16 cellular contexts compared by ENCODE assay signal in the genomic region with DNA sequence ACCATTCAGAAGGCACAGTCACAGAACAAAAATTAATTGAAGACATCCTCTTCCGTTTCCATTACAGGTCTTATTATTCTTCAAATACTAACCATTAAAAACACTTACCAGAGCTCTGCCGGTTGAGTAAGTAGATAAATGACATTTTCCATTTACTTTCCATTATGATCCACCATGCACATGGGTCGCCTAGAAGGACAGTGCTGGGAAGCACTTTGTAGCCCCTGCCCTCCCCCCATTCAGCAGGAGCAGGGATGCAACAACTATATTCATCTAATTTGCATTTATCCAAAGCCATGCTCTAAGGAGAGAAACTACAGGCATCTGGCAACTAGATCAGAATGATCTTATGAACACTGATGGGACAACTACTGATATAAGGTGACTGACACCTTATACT.
"Had no signal": no experiment of that assay in that cellular context is flagged by ENCODE, and none has a peak within 500 bp of the region (broad histone marks: within the 10 kb centered on the region; RNA-seq: fewer than 3 reads in every experiment).

No MANE protein-coding gene starts in this region.

- H3K4me3 ChIP-seq: adrenal gland, cardiac muscle cell, gastroesophageal sphincter, mucosa of descending colon, tibial nerve had no signal

- H3K27me3 Mint-ChIP-seq: activated CD8-positive, alpha-beta memory T cell treated with anti-CD3 and anti-CD28 coated beads, Interleukin-2, amount 10 ng/mL, durations not matched to agents 7 days and 5 days had no signal

- H3K27ac Mint-ChIP-seq: activated CD8-positive, alpha-beta memory T cell treated with anti-CD3 and anti-CD28 coated beads, Interleukin-2, amount 10 ng/mL, durations not matched to agents 7 days and 5 days; natural killer cell had no signal

- H3K27me3 ChIP-seq: adrenal gland, cardiac muscle cell, gastroesophageal sphincter, neutrophil, tibial nerve had no signal

- ATAC-seq: activated CD4-positive, CD25-positive, alpha-beta regulatory T cell treated with anti-CD3 and anti-CD28 coated beads, Interleukin-2, amount 50 U/mL, for 24 hours; activated CD8-positive, alpha-beta memory T cell treated with anti-CD3 and anti-CD28 coated beads, Interleukin-2, amount 10 ng/mL, durations not matched to agents 7 days and 5 days; gastroesophageal sphincter; left lobe of liver; mucosa of descending colon; natural killer cell had no signal

- H3K27ac ChIP-seq: adrenal gland, neutrophil, parathyroid adenoma had no signal

- DNase-seq: activated CD8-positive, alpha-beta memory T cell treated with anti-CD3 and anti-CD28 coated beads, Interleukin-2, amount 10 ng/mL, durations not matched to agents 7 days and 5 days; activated T-cell treated with anti-CD3 and anti-CD28 coated beads, Interleukin-2, amount 50 U/mL, for 48 hours; adrenal gland; erythroblast; islet precursor cell; mucosa of descending colon; natural killer cell; stimulated activated naive CD4-positive, alpha-beta T cell; T-helper 9 cell had no signal

- H3K9me3 ChIP-seq: adrenal gland, gastroesophageal sphincter, mucosa of descending colon, neutrophil, tibial nerve had no signal

- H3K4me3 Mint-ChIP-seq: activated CD8-positive, alpha-beta memory T cell treated with anti-CD3 and anti-CD28 coated beads, Interleukin-2, amount 10 ng/mL, durations not matched to agents 7 days and 5 days; natural killer cell had no signal

- H3K9me3 Mint-ChIP-seq: natural killer cell had no signal

- H3K36me3 ChIP-seq: neutrophil had no signal
